ENCODE assay signal across 29 cellular contexts in the genomic region with DNA sequence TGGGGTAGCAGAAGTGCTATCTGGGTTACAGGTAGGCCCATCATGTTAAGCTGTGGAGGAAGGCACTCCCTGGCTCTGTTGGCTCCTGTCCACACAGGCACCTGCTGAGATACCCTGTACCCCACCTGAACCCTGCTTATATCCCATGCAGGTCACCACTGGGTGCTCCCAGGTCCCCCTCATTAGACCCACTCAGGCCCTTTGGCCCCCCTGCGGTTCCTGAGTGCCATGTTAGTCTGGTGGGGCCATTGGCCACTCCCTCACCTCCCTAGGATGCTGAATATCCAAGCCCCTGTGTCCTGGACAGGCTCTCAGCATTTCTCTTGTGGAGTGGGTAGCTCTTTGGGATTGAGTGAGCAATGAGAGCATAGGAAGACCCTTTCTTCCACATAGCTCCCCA.
"Had no signal": no experiment of that assay in that cellular context is flagged by ENCODE, and none has a peak within 500 bp of the region (broad histone marks: within the 10 kb centered on the region; RNA-seq: fewer than 3 reads in every experiment).

No MANE protein-coding gene starts in this region.

- H3K4me1 ChIP-seq: adrenal gland, body of pancreas, breast epithelium had no signal

- H3K27ac ChIP-seq: adrenal gland, body of pancreas, brain microvascular endothelial cell, breast epithelium, VCaP had no signal

- H3K9me3 ChIP-seq: adrenal gland, body of pancreas had no signal

- H3K36me3 ChIP-seq: adrenal gland, brain microvascular endothelial cell, breast epithelium had no signal

- H3K27me3 ChIP-seq: adrenal gland, body of pancreas, brain microvascular endothelial cell, breast epithelium had no signal

- DNase-seq: activated B cell treated with CpG ODN at 0.5 μM for 24 hours; activated CD4-positive, alpha-beta memory T cell treated with anti-CD3 and anti-CD28 coated beads for 36 hours; activated CD4-positive, alpha-beta T cell treated with anti-CD3 and anti-CD28 coated beads for 4 hours; activated CD4-positive, alpha-beta T cell treated with anti-CD3 and anti-CD28 coated beads, Interleukin-2, amount 10 ng/mL, durations not matched to agents 24 days and 14 days; activated CD4-positive, alpha-beta T cell treated with anti-CD3 and anti-CD28 coated beads, Interleukin-2, amount 50 U/mL, for 1 hour; activated CD4-positive, alpha-beta T cell treated with anti-CD3 and anti-CD28 coated beads, Interleukin-2, amount 50 U/mL, for 4 hours; activated CD4-positive, CD25-positive, alpha-beta regulatory T cell treated with anti-CD3 and anti-CD28 coated beads, Interleukin-2, amount 50 U/mL, for 72 hours; activated CD8-positive, alpha-beta memory T cell treated with anti-CD3 and anti-CD28 coated beads, Interleukin-2, amount 50 U/mL, for 4 hours; activated CD8-positive, alpha-beta T cell treated with anti-CD3 and anti-CD28 coated beads for 36 hours; activated gamma-delta T cell treated with Interleukin-2 at 50 U/mL for 16 hours; activated naive CD4-positive, alpha-beta T cell; activated naive CD4-positive, alpha-beta T cell treated with anti-CD3 and anti-CD28 coated beads for 36 hours; activated naive CD4-positive, alpha-beta T cell treated with anti-CD3 and anti-CD28 coated beads, Interleukin-2, amount 50 U/mL, for 16 hours; activated naive CD8-positive, alpha-beta T cell treated with anti-CD3 and anti-CD28 coated beads, Interleukin-2, amount 10 ng/mL, durations not matched to agents 7 days and 5 days; activated T-cell treated with anti-CD3 and anti-CD28 coated beads for 4 hours; activated T-cell treated with anti-CD3 and anti-CD28 coated beads, Interleukin-2, amount 50 U/mL, for 1 hour; activated T-cell treated with anti-CD3 and anti-CD28 coated beads, Interleukin-2, amount 50 U/mL, for 4 hours; activated T-cell treated with anti-CD3 and anti-CD28 coated beads, Interleukin-2, amount 50 U/mL, for 72 hours; adrenal gland; amniotic stem cell; aorta; body of pancreas; brain microvascular endothelial cell; central memory CD4-positive, alpha-beta T cell; T-helper 1 cell; T-helper 2 cell; T-helper 9 cell had no signal

- H3K4me3 ChIP-seq: adrenal gland, body of pancreas, breast epithelium had no signal
